ENCODE assay signal across 20 cellular contexts in the genomic region with DNA sequence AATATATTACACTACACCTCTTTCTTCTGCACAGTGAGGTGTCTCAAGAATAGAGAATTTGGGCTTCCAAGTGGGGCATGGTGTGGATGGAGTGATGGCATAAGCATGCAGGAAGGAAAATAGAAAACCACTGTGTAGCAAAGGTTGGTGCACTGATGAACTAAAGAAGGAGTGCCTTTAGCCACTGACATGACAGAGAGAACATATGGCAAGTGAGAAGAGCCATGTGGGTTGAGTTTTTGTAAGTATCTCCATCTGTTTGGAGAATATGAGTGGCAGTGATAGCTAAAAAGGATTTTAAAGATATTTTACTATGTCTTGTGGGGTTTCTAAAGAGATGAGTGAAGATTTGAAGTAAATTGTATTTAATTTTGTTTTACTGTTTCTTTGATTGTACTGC.
"Had no signal": no experiment of that assay in that cellular context is flagged by ENCODE, and none has a peak within 500 bp of the region (broad histone marks: within the 10 kb centered on the region; RNA-seq: fewer than 3 reads in every experiment).

No MANE protein-coding gene starts in this region.

- H3K36me3 ChIP-seq: esophagus muscularis mucosa, heart right ventricle, lower lobe of right lung, neutrophil, pancreas, right lobe of liver, stomach, thyroid gland had no signal

- DNase-seq: dermis blood vessel endothelial cell; effector memory CD4-positive, alpha-beta T cell; foreskin melanocyte; glutamatergic neuron; heart right ventricle; left ventricle myocardium superior; lower lobe of right lung; mucosa of descending colon; naive B cell; pancreas; right lobe of liver; small intestine; stimulated activated CD4-positive, alpha-beta T cell treated with anti-CD3 and anti-CD28 coated beads, Interleukin-15, amount 100 ng/mL, for 24 hours; stimulated activated CD4-positive, alpha-beta T cell treated with anti-CD3 and anti-CD28 coated beads, Interleukin-2, amount 100 ng/mL, for 48 hours; stimulated activated naive B cell treated with anti-CD40 and anti-IgM and Interleukin-4, amounts not matched to agents 10 μg/mL and 1 μg/mL and 100 μg/mL, for 72 hours; stomach; thyroid gland had no signal

- H3K27me3 ChIP-seq: esophagus muscularis mucosa, heart right ventricle, neutrophil, pancreas, right lobe of liver, stomach, thyroid gland had no signal

- H3K4me3 ChIP-seq: coronary artery, esophagus muscularis mucosa, heart right ventricle, lower lobe of right lung, mucosa of descending colon, pancreas, right lobe of liver, stomach, thyroid gland had no signal

- H3K4me1 ChIP-seq: esophagus muscularis mucosa, heart right ventricle, lower lobe of right lung, pancreas, right lobe of liver, stomach, thyroid gland had no signal

- H3K27ac ChIP-seq: coronary artery, esophagus muscularis mucosa, heart right ventricle, lower lobe of right lung, neutrophil, pancreas, right lobe of liver, stomach, thyroid gland had no signal

- H3K9me3 ChIP-seq: esophagus muscularis mucosa, heart right ventricle, lower lobe of right lung, mucosa of descending colon, neutrophil, pancreas, right lobe of liver, thyroid gland had no signal
